In the genomic region with DNA sequence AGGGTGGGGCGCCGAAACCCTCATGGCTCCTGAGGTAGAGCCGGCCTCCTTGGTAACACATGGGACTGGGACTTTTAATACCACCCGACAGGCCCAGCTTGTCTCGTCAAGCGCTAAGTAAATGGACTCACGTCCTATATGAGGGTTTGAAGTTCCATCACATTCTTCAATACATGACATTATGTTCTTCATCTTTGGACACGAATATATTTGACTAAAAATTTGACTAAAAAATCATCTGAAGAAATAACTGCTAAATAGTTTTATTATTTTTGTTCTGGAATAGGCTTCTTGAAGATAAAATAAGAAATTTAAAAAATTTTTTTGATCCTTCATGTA, we compare ENCODE assay signal across 8 cellular contexts. TPM values are rescaled to one million over a fixed set of nuclear protein-coding genes. Genes with fewer than 3 reads are reported as not detected.
DNase-seq lines count a peak whose midpoint lies in the region; ATAC-seq and TF ChIP-seq lines count a peak whose summit lies in the region.

No MANE protein-coding gene starts in this region.

- no peaks in the 10 kb centered on the region for H3K9me3 Mint-ChIP-seq in neural crest cell

- DNase-seq in BE2C: no peak
- DNase-seq in LNCaP clone FGC (ENCODE audit: low read depth): no peak
- no peak for DNase-seq in dorsolateral prefrontal cortex
- no peak for DNase-seq in neural crest cell (ENCODE audit: low read depth, low spot score)
- DNase-seq in NCI-H1436 (lab: John Stamatoyannopoulos, UW): no peak
- no peak for DNase-seq in DMS153 (lab: John Stamatoyannopoulos, UW)
- no peak for DNase-seq in NAMALWA (ENCODE audit: low spot score)

- H3K27ac Mint-ChIP-seq in neural crest cell (ENCODE audit: unreplicated experiment): no peak overlapping the region

- H3K4me1 Mint-ChIP-seq in neural crest cell: peaks cover 31% of the 10 kb centered on the region

- ATAC-seq in HG02981 (IDR thresholded peaks at IDR 0.05; ENCODE audit: unreplicated experiment): no peak

- peak overlapping the region; percentile 91 for H3K4me3 Mint-ChIP-seq in neural crest cell

- no peaks in the 10 kb centered on the region for H3K27me3 Mint-ChIP-seq in neural crest cell (ENCODE audit: low read depth)

- H3K27me3 ChIP-seq in BE2C (no peaks in the 10 kb centered on the region), dorsolateral prefrontal cortex (no peaks in the 10 kb centered on the region)

- no peaks in the 10 kb centered on the region for H3K36me3 ChIP-seq in BE2C

- no peaks in the 10 kb centered on the region for H3K9me3 ChIP-seq in BE2C

- H3K4me3 ChIP-seq in BE2C (ENCODE audit: low read depth, low read length) (peak overlapping the region; percentile 91), LNCaP clone FGC (ENCODE audit: low read depth, low read length) (peak overlapping the region; percentile 95), dorsolateral prefrontal cortex (peak overlapping the region; percentile 70 to 99 (median 91))

- TF ChIP-seq CTCF in BE2C (IDR thresholded peaks at IDR 0.05; ENCODE audit: low read depth, low read length) (no peak; the same call in 1 of the 2 replicates), LNCaP clone FGC (IDR thresholded peaks at IDR 0.05; ENCODE audit: control insufficient read depth, extremely low read depth, insufficient read depth) (no peak), dorsolateral prefrontal cortex (IDR thresholded peaks at IDR 0.05 in 54 of 56, conservative IDR thresholded peaks at IDR 0.05 in 2 of 56; ENCODE audit: low read depth in 1 of 56, partially characterized antibody in 56 of 56) (peak in 11 of 56 donors; percentile 4 to 42 (median 8)), neural crest cell (conservative IDR thresholded peaks at IDR 0.05) (peak; percentile 41)

- intact Hi-C loops in dorsolateral prefrontal cortex (cut with DNase I): loop anchor here (1.0 to 5.0 kb wide), 3 partner anchors 28 to 64 kb away; partner anchors contain the start of gene ZFP30 (in 1 of the 2)

- H3K36me3 Mint-ChIP-seq in neural crest cell (ENCODE audit: low read depth): peaks cover 21% of the 10 kb centered on the region

- H3K27ac ChIP-seq in dorsolateral prefrontal cortex: peak overlapping the region in 56 of 59 donors; percentile 30 to 95 (median 91)

- no peaks in the 10 kb centered on the region for H3K4me1 ChIP-seq in BE2C

RNA-seq across cellular contexts. Expression of gene ZNF607, which starts 0.3 kb away (rescaled TPM):
- polyA plus RNA-seq in BE2C (2012; ENCODE audit: insufficient read depth, insufficient read length, low read depth): 4.0 TPM
- total RNA-seq in dorsolateral prefrontal cortex: 10 to 100 TPM in 119 of 120 experiments, 1 to 10 TPM in 1; 9.2 to 27.3 (median 16.7) TPM
- 18.9 and 21.2 TPM in 2 replicates for total RNA-seq in neural crest cell

RNA-seq across cellular contexts. Expression of gene ZNF573, which starts 59.5 kb away (rescaled TPM):
- polyA plus RNA-seq in BE2C (2012; ENCODE audit: insufficient read depth, insufficient read length, low read depth): 3.2 TPM
- total RNA-seq in dorsolateral prefrontal cortex (10 to 100 TPM; 15.2 to 40.0 (median 24.8) TPM), neural crest cell (16.1 and 16.7 TPM in 2 replicates)
